In the genomic region with DNA sequence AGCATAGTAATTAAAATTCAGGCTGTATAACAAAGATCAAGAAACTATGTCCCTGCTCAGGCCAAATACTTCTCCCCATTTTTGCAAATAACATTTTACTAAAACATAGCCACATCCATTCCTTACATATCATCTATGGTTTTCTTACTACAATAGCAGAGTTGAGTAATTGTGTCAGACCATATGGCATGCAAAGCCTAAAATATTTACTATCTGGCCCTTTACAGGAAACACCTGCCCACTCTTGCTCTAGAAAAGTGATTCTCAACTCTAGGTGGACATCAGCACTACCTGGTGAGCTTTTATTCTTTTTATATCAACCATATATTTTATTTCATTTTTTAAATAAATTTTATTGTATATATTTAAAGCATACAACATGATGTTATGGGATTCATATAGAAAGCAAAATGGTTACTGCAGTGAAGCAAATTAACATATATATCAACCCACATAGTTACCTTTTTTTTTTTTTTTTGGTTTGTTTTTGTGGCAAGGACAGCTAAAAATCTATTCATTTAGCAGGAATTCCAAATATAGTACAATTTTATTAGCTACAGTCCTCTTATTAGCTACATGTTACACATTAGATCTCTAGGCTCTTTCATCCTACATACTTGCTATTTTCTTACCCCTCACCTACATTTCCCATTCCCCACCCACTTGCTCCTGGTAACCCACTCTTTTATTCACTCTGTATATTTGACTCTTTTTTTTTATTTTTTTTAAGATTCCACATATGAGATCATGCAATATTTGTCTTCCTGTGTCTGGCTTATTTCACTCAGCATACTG, we compare ENCODE assay signal across 14 cellular contexts.
A peak's percentile ranks its signal among the peaks of the same experiment; 100 is the strongest.
DNase-seq lines count a peak whose midpoint lies in the region; ATAC-seq and TF ChIP-seq lines count a peak whose summit lies in the region.
"Had no signal": no experiment of that assay in that cellular context is flagged by ENCODE, and none has a peak within 500 bp of the region (broad histone marks: within the 10 kb centered on the region; RNA-seq: fewer than 3 reads in every experiment).

No MANE protein-coding gene starts in this region.

- H3K9ac ChIP-seq in KMS-11: no peak overlapping the region
- H3K9ac ChIP-seq: GM23248, SK-N-SH had no signal

- no peak for TF ChIP-seq CTCF in KMS-11 (conservative IDR thresholded peaks at IDR 0.05; ENCODE audit: low read depth, low read length)

- H3K4me3 ChIP-seq in KMS-11 (IDR thresholded peaks at IDR 0.05; ENCODE audit: insufficient read depth, low read depth, low read length): no peak overlapping the region
- H3K4me3 ChIP-seq: cardiac muscle cell, GM23248, tibial nerve had no signal

- H3K4me2 ChIP-seq in KMS-11: peak overlapping the region; percentile 21
- H3K4me2 ChIP-seq: SK-N-SH had no signal

- peak; percentile 79 for ATAC-seq in GM18858 (IDR thresholded peaks at IDR 0.05; ENCODE audit: unreplicated experiment)
- peak; percentile 3 for ATAC-seq in effector memory CD8-positive, alpha-beta T cell (replicated peaks)
- no peak for ATAC-seq in HG02763 (IDR thresholded peaks at IDR 0.05; ENCODE audit: unreplicated experiment)
- no peak for ATAC-seq in HG03521 (IDR thresholded peaks at IDR 0.05; ENCODE audit: unreplicated experiment)

- DNase-seq in DMS 273 (lab: John Stamatoyannopoulos, UW; ENCODE audit: unreplicated experiment) (peak; percentile 8), DMS 273 treated with DMSO at 0.1 percent for 48 hours (lab: John Stamatoyannopoulos, UW) (no peak), SHP77 treated with DMSO at 0.1 percent for 48 hours (lab: John Stamatoyannopoulos, UW) (no peak)
- no peak for DNase-seq in effector memory CD8-positive, alpha-beta T cell
- DNase-seq: SK-N-SH had no signal

- H3K9me3 Mint-ChIP-seq in effector memory CD8-positive, alpha-beta T cell: no peaks in the 10 kb centered on the region

- no peak overlapping the region for H2AFZ ChIP-seq in KMS-11 (ENCODE audit: low read depth)
- H2AFZ ChIP-seq: GM23248 had no signal

- peak overlapping the region; percentile 33 to 67 for H3K4me3 Mint-ChIP-seq in effector memory CD8-positive, alpha-beta T cell

- H3K27ac ChIP-seq in KMS-11: no peak overlapping the region
- H3K27ac ChIP-seq: 22Rv1, GM23248, tibial nerve, VCaP had no signal

- H3K27ac Mint-ChIP-seq in effector memory CD8-positive, alpha-beta T cell: peak overlapping the region; percentile 22 to 78

- peaks cover 94% of the 10 kb centered on the region for H3K79me2 ChIP-seq in KMS-11 (ENCODE audit: insufficient read depth, low read depth)

- 0 out of 2 replicates have a peak, but pooled peaks cover 10% of the 10 kb centered on the region for H4K20me1 ChIP-seq in KMS-11 (ENCODE audit: insufficient read depth)

- peaks cover 17% of the 10 kb centered on the region for H3K36me3 Mint-ChIP-seq in effector memory CD8-positive, alpha-beta T cell (ENCODE audit: insufficient read depth)

- peaks cover 52% of the 10 kb centered on the region for H3K4me1 ChIP-seq in KMS-11 (ENCODE audit: low read depth, poor library complexity, severe bottlenecking)

- no peaks in the 10 kb centered on the region for H3K36me3 ChIP-seq in KMS-11 (ENCODE audit: insufficient read depth)
- H3K36me3 ChIP-seq: cardiac muscle cell, tibial nerve had no signal

- no peaks in the 10 kb centered on the region for H3K27me3 Mint-ChIP-seq in effector memory CD8-positive, alpha-beta T cell

- no peaks in the 10 kb centered on the region for H3K27me3 ChIP-seq in KMS-11 (ENCODE audit: insufficient read depth, low read depth)
- H3K27me3 ChIP-seq: cardiac muscle cell, tibial nerve had no signal

- H3K4me1 Mint-ChIP-seq in effector memory CD8-positive, alpha-beta T cell (ENCODE audit: low read depth in 2 of 2): peaks cover 60 to 77% of the 10 kb centered on the region in 2 donors

Comparison
In these comparisons a context has a peak if more than half of its experiments do, and no peak if none do; other contexts are left out.
1. ATAC-seq: peak in GM18858 (single experiment) and effector memory CD8-positive, alpha-beta T cell (single experiment); none in HG02763 (single experiment) and HG03521 (single experiment).